Comparison of ENCODE assay signal across 8 cellular contexts in the genomic region with DNA sequence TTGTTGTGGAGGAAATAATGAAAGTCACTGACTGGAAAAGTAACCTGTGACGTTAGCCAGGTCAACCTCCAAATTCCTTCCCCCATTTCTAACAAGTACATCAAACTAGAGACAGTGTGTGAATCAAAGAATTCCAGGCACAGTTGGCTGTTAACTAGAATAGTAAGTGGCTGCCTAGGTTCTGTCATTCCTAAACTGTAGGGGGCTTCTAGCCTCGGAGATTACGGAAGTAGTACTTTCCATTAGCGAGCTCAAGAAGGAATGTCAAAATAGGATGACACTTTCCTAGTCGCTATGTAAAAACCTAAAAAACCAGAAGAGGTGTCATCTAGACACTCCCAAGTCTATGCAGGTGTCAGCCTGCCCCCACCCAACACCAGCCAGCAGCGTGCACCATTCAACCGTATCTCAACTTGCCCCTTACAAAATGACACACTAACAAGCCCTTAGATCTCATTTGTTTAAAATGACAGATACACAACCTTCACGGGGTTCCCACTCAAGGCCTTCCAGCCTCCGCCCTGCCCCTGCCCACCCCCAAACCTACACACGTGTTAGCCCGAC. TPM values are rescaled to one million over a fixed set of nuclear protein-coding genes. Genes with fewer than 3 reads are reported as not detected.
DNase-seq lines count a peak whose midpoint lies in the region; ATAC-seq and TF ChIP-seq lines count a peak whose summit lies in the region.

No MANE protein-coding gene starts in this region.

- peak overlapping the region; percentile 93 for H3K27ac Mint-ChIP-seq in activated T-helper 2 cell treated with anti-CD3 and anti-CD28 coated beads, Interferon-gamma antibody, Interleukin-2, Interleukin-4, amounts not matched to agents 10 μg/mL and 5 μg/mL and 100 μg/mL, durations not matched to agents 14 hours and 24 hours and 36 hours

- H3K9ac ChIP-seq in KMS-11 (peak overlapping the region; percentile 100), skeletal muscle tissue (ENCODE audit: low read depth in 1 of 3, low read length in 3 of 3) (peak overlapping the region; percentile 92 to 98 (median 97))

- in situ Hi-C loops in ACHN (cut with HindIII; ENCODE audit: low pct_ligation_motif_present, low pct_unique_long_range_greater_than_20kb, low sequenced_read_pairs), result no loop called here

- no peak for ATAC-seq in HG03378 (IDR thresholded peaks at IDR 0.05; ENCODE audit: unreplicated experiment)

- no peaks in the 10 kb centered on the region for H3K9me3 ChIP-seq in iPS DF 6.9 (ENCODE audit: control insufficient read depth, insufficient read depth, low read length)
- H3K9me3 ChIP-seq in skeletal muscle tissue (ENCODE audit: control insufficient read depth in 3 of 3, low read length in 3 of 3), result no peaks in the 10 kb centered on the region

- H3K27ac ChIP-seq in KMS-11 (peak overlapping the region; percentile 99), iPS DF 6.9 (ENCODE audit: low read length) (no peak overlapping the region), skeletal muscle tissue (ENCODE audit: low read depth, low read length) (peak overlapping the region; percentile 99)

- intact Hi-C loops in activated T-helper 2 cell treated with anti-CD3 and anti-CD28 coated beads, Interferon-gamma antibody, Interleukin-2, Interleukin-4, amounts not matched to agents 10 μg/mL and 5 μg/mL and 100 μg/mL, durations not matched to agents 14 hours and 24 hours and 36 hours (cut with micrococcal nuclease), result loop anchor here (1.0 to 10.0 kb wide), 3 partner anchors 35 to 210 kb away; a partner anchor contains a TSS

- H3K4me3 Mint-ChIP-seq in activated T-helper 2 cell treated with anti-CD3 and anti-CD28 coated beads, Interferon-gamma antibody, Interleukin-2, Interleukin-4, amounts not matched to agents 10 μg/mL and 5 μg/mL and 100 μg/mL, durations not matched to agents 14 hours and 24 hours and 36 hours (ENCODE audit: low read depth), result peak overlapping the region; percentile 97

- TF ChIP-seq CTCF in GM12864 (IDR thresholded peaks at IDR 0.05; ENCODE audit: low read depth, low read length, missing control alignments), result no peak
- no peak for TF ChIP-seq CTCF in KMS-11 (conservative IDR thresholded peaks at IDR 0.05; ENCODE audit: low read depth, low read length)

- H3K36me3 Mint-ChIP-seq in activated T-helper 2 cell treated with anti-CD3 and anti-CD28 coated beads, Interferon-gamma antibody, Interleukin-2, Interleukin-4, amounts not matched to agents 10 μg/mL and 5 μg/mL and 100 μg/mL, durations not matched to agents 14 hours and 24 hours and 36 hours (ENCODE audit: low read depth), result peaks cover 20% of the 10 kb centered on the region

- peaks cover 62% of the 10 kb centered on the region for H3K79me2 ChIP-seq in KMS-11 (ENCODE audit: insufficient read depth, low read depth)

- H3K27me3 Mint-ChIP-seq in activated T-helper 2 cell treated with anti-CD3 and anti-CD28 coated beads, Interferon-gamma antibody, Interleukin-2, Interleukin-4, amounts not matched to agents 10 μg/mL and 5 μg/mL and 100 μg/mL, durations not matched to agents 14 hours and 24 hours and 36 hours (ENCODE audit: low read depth), result no peaks in the 10 kb centered on the region

- peak overlapping the region; percentile 88 for H3K4me2 ChIP-seq in KMS-11

- H4K20me1 ChIP-seq in KMS-11 (ENCODE audit: insufficient read depth), result no peaks in the 10 kb centered on the region

- H3K27me3 ChIP-seq in KMS-11 (ENCODE audit: insufficient read depth, low read depth) (no peaks in the 10 kb centered on the region), iPS DF 6.9 (ENCODE audit: control insufficient read depth, insufficient read depth, low read length) (no peaks in the 10 kb centered on the region), skeletal muscle tissue (ENCODE audit: control insufficient read depth in 3 of 3, insufficient read depth in 3 of 3, low read length in 3 of 3) (no peaks in the 10 kb centered on the region)

- WGBS in iPS DF 6.9 (ENCODE audit: insufficient coverage, insufficient read length), result no CpG with 5 or more reads among the region's 11 CpGs

- TF ChIP-seq POLR2A in erythroblast (IDR thresholded peaks at IDR 0.05; ENCODE audit: low read length), result no peak

- H3K4me3 ChIP-seq in GM12864 (ENCODE audit: low read depth, low read length) (peak overlapping the region; percentile 85), KMS-11 (IDR thresholded peaks at IDR 0.05; ENCODE audit: insufficient read depth, low read depth, low read length) (no peak overlapping the region), iPS DF 6.9 (ENCODE audit: low read length) (peak overlapping the region; percentile 86), skeletal muscle tissue (ENCODE audit: low read length in 3 of 3) (peak overlapping the region; percentile 86 to 98 (median 98))

- peak; percentile 46 for DNase-seq in ACHN
- DNase-seq in GM12864 (ENCODE audit: low read depth), result peak; percentile 46
- no peak for DNase-seq in activated T-helper 2 cell treated with anti-CD3 and anti-CD28 coated beads, Interferon-gamma antibody, Interleukin-2, Interleukin-4, amounts not matched to agents 10 μg/mL and 5 μg/mL and 100 μg/mL, durations not matched to agents 14 hours and 24 hours and 36 hours (ENCODE audit: low spot score)
- DNase-seq in iPS DF 6.9 (ENCODE audit: low read depth, low spot score), result peak; percentile 20
- DNase-seq in erythroblast (lab: John Stamatoyannopoulos, UW), result no peak

- peaks cover 8% of the 10 kb centered on the region for H3K4me1 Mint-ChIP-seq in activated T-helper 2 cell treated with anti-CD3 and anti-CD28 coated beads, Interferon-gamma antibody, Interleukin-2, Interleukin-4, amounts not matched to agents 10 μg/mL and 5 μg/mL and 100 μg/mL, durations not matched to agents 14 hours and 24 hours and 36 hours (ENCODE audit: low read depth)

- H3K9me3 Mint-ChIP-seq in activated T-helper 2 cell treated with anti-CD3 and anti-CD28 coated beads, Interferon-gamma antibody, Interleukin-2, Interleukin-4, amounts not matched to agents 10 μg/mL and 5 μg/mL and 100 μg/mL, durations not matched to agents 14 hours and 24 hours and 36 hours, result no peaks in the 10 kb centered on the region

- H2AFZ ChIP-seq in KMS-11 (ENCODE audit: low read depth), result peak overlapping the region; percentile 93

- H3K4me1 ChIP-seq in KMS-11 (ENCODE audit: low read depth, poor library complexity, severe bottlenecking), result peaks cover 45% of the 10 kb centered on the region
- no peaks in the 10 kb centered on the region for H3K4me1 ChIP-seq in iPS DF 6.9 (ENCODE audit: control insufficient read depth, insufficient read depth, low read length)
- peaks cover 5 to 8% (median 8%) of the 10 kb centered on the region in 3 donors for H3K4me1 ChIP-seq in skeletal muscle tissue (ENCODE audit: control insufficient read depth in 3 of 3, insufficient read depth in 3 of 3, low read length in 3 of 3)

- H3K36me3 ChIP-seq in KMS-11 (ENCODE audit: insufficient read depth), result no peaks in the 10 kb centered on the region
- H3K36me3 ChIP-seq in iPS DF 6.9 (ENCODE audit: control insufficient read depth, insufficient read depth, low read length), result no peaks in the 10 kb centered on the region
- peaks cover 0 to 3% (median 0%) of the 10 kb centered on the region in 3 donors for H3K36me3 ChIP-seq in skeletal muscle tissue (ENCODE audit: control insufficient read depth in 3 of 3, insufficient read depth in 3 of 3, low read length in 3 of 3)

RNA-seq across cellular contexts. Expression of a gene that starts 0.9 kb away (rescaled TPM):
- total RNA-seq in activated T-helper 2 cell treated with anti-CD3 and anti-CD28 coated beads, Interferon-gamma antibody, Interleukin-2, Interleukin-4, amounts not matched to agents 10 μg/mL and 5 μg/mL and 100 μg/mL, durations not matched to agents 14 hours and 24 hours and 36 hours, result 33.2 and 35.2 TPM in 2 replicates
- 23.5 TPM for total RNA-seq in skeletal muscle tissue

Comparison
In these comparisons a context has a peak if more than half of its experiments do, and no peak if none do; other contexts are left out.
1. DNase-seq: peak in ACHN (single experiment), GM12864 (single experiment) and iPS DF 6.9 (single experiment); none in activated T-helper 2 cell treated with anti-CD3 and anti-CD28 coated beads, Interferon-gamma antibody, Interleukin-2, Interleukin-4, amounts not matched to agents 10 μg/mL and 5 μg/mL and 100 μg/mL, durations not matched to agents 14 hours and 24 hours and 36 hours (single experiment) and erythroblast (0 of 2).